9 cellular contexts compared by ENCODE assay signal in the genomic region with DNA sequence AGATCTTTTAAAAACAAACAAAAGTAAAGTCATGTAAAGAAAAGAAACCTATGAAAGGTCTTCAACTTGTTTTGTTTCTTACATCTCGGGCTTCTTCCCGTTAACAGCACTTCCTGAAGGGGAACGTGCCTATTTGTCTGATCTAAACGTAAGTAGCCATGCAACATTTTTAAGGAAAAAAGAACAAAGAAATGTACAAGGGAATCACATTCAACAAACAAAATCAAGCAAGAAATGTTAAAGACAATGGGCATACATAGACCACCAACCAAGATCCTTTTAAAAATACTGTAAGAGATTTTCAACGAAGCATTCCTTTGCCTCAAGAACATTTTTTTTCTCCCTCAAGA.
A peak's percentile ranks its signal among the peaks of the same experiment; 100 is the strongest.
DNase-seq lines count a peak whose midpoint lies in the region; ATAC-seq, FAIRE-seq and TF ChIP-seq lines count a peak whose summit lies in the region.
"Had no signal": no experiment of that assay in that cellular context is flagged by ENCODE, and none has a peak within 500 bp of the region (broad histone marks: within the 10 kb centered on the region; RNA-seq: fewer than 3 reads in every experiment).

No MANE protein-coding gene starts in this region.

- ATAC-seq in PC-3: peak; percentile 29; the same call in 1 of the 2 replicates

- no peak overlapping the region for H3K4me3 Mint-ChIP-seq in glutamatergic neuron (ENCODE audit: unreplicated experiment)

- H4K20me1 ChIP-seq in PC-3 (ENCODE audit: low read length): no peaks in the 10 kb centered on the region
- no peaks in the 10 kb centered on the region for H4K20me1 ChIP-seq in endothelial cell of umbilical vein (replicated peaks; ENCODE audit: control insufficient read depth, extremely low read depth, insufficient read depth, low read length)

- POLR2A ChIA-PET in PC-3 (lab: Charles Lee; ENCODE audit: unreplicated experiment): no interaction called here
- POLR2A ChIA-PET in endothelial cell of umbilical vein (lab: Charles Lee): no interaction called here

- intact Hi-C loops in PC-3 (cut with micrococcal nuclease) (no loop called here), endothelial cell of umbilical vein (cut with micrococcal nuclease) (no loop called here), sigmoid colon (cut with DNase I) (no loop called here)

- TF ChIP-seq CTCF in PC-3 (conservative IDR thresholded peaks at IDR 0.05; ENCODE audit: low read depth, low read length) (no peak), endothelial cell of umbilical vein (IDR thresholded peaks at IDR 0.05; ENCODE audit: extremely low read depth in 1 of 2, insufficient read depth in 1 of 2, low read depth in 1 of 2, low read length in 2 of 2) (no peak), sigmoid colon (IDR thresholded peaks at IDR 0.05) (no peak), glutamatergic neuron (IDR thresholded peaks at IDR 0.05; ENCODE audit: partially characterized antibody, unreplicated experiment) (no peak)

- in situ Hi-C loops in HAP-1 (cut with MboI; ENCODE audit: low sequenced_read_pairs): no loop called here

- no peaks in the 10 kb centered on the region for H3K9me2 ChIP-seq in PC-3 (replicated peaks; ENCODE audit: low read length)

- H3K36me3 ChIP-seq in PC-3 (ENCODE audit: low read depth, low read length) (no peaks in the 10 kb centered on the region), endothelial cell of umbilical vein (ENCODE audit: control insufficient read depth in 2 of 2, extremely low read depth in 1 of 2, insufficient read depth in 2 of 2, low read length in 2 of 2) (no peaks in the 10 kb centered on the region), sigmoid colon (no peaks in the 10 kb centered on the region), HAP-1 (replicated peaks) (no peaks in the 10 kb centered on the region)
- H3K36me3 ChIP-seq: pancreas had no signal

- no peaks in the 10 kb centered on the region for H3F3A ChIP-seq in PC-3 (ENCODE audit: low read length, unreplicated experiment)

- H3K9ac ChIP-seq in PC-3 (ENCODE audit: low read length): peak overlapping the region; percentile 42
- peak overlapping the region; percentile 41 for H3K9ac ChIP-seq in endothelial cell of umbilical vein (replicated peaks; ENCODE audit: extremely low read depth, insufficient read depth, low read length)

- H3K27me3 ChIP-seq in PC-3 (ENCODE audit: low read length): no peaks in the 10 kb centered on the region; the same call in 1 of the 2 replicates
- peaks cover 0 to 3% of the 10 kb centered on the region in 2 experiments for H3K27me3 ChIP-seq in endothelial cell of umbilical vein (ENCODE audit: control insufficient read depth in 2 of 2, insufficient read depth in 2 of 2, low read length in 2 of 2)
- no peaks in the 10 kb centered on the region for H3K27me3 ChIP-seq in sigmoid colon
- H3K27me3 ChIP-seq in HAP-1 (ENCODE audit: low read depth): peaks cover 3% of the 10 kb centered on the region; the same call in 1 of the 2 replicates
- H3K27me3 ChIP-seq: pancreas had no signal

- H3K4me2 ChIP-seq in PC-3 (ENCODE audit: low read length) (peak overlapping the region; percentile 87), endothelial cell of umbilical vein (ENCODE audit: insufficient read depth, low read length) (peak overlapping the region; percentile 97)

- CTCF ChIA-PET in PC-3 (lab: Charles Lee) (no interaction called here), endothelial cell of umbilical vein (lab: Charles Lee) (interaction anchor here (0.9 to 1.3 kb wide), 3 partner anchors 10 to 40 kb away, joined by 3 to 5 read pairs (median 4); no protein-coding TSS in a partner anchor)

- no peak overlapping the region for H3K27ac Mint-ChIP-seq in glutamatergic neuron (ENCODE audit: unreplicated experiment)

- H3K4me3 ChIP-seq in PC-3 (ENCODE audit: low read length) (peak overlapping the region; percentile 72), endothelial cell of umbilical vein (replicated peaks in 1 of 3; ENCODE audit: insufficient read depth in 1 of 3, low read depth in 1 of 3, low read length in 3 of 3) (peak overlapping the region; percentile 18 to 79 (median 58)), sigmoid colon (peak overlapping the region; percentile 2 to 41 (median 40)), HAP-1 (no peak overlapping the region)

- dilution Hi-C loops in endothelial cell of umbilical vein (cut with MboI; ENCODE audit: extremely low pct_ligation_motif_present, low sequenced_read_pairs): no loop called here

- DNase-seq in GM18507 (ENCODE audit: extremely low spot score, insufficient read length, low read depth): no peak
- peak; percentile 16 for DNase-seq in PC-3
- DNase-seq in endothelial cell of umbilical vein (ENCODE audit: low read depth, low spot score): peak; percentile 78
- no peak for DNase-seq in sigmoid colon
- no peak for DNase-seq in activated effector memory CD4-positive, alpha-beta T cell treated with anti-CD3 and anti-CD28 coated beads, Interleukin-2, amount 50 U/mL, for 16 hours
- DNase-seq in NCI-H345 (lab: John Stamatoyannopoulos, UW): no peak
- DNase-seq in HAP-1 (ENCODE audit: low spot score in 2 of 2): no peak
- no peak for DNase-seq in glutamatergic neuron
- DNase-seq: pancreas had no signal

- H3K9me3 ChIP-seq in PC-3 (ENCODE audit: low read length): no peaks in the 10 kb centered on the region
- no peaks in the 10 kb centered on the region for H3K9me3 ChIP-seq in endothelial cell of umbilical vein (replicated peaks; ENCODE audit: control insufficient read depth, insufficient read depth, low read length)
- no peaks in the 10 kb centered on the region for H3K9me3 ChIP-seq in sigmoid colon
- no peaks in the 10 kb centered on the region for H3K9me3 ChIP-seq in HAP-1
- H3K9me3 ChIP-seq: pancreas had no signal

- TF ChIP-seq POLR2A in endothelial cell of umbilical vein (IDR thresholded peaks at IDR 0.05; ENCODE audit: low read depth, low read length): no peak
- no peak for TF ChIP-seq POLR2A in sigmoid colon (IDR thresholded peaks at IDR 0.05)

- H3K9me3 Mint-ChIP-seq in glutamatergic neuron (ENCODE audit: unreplicated experiment): no peaks in the 10 kb centered on the region

- H3K27me3 Mint-ChIP-seq in glutamatergic neuron (ENCODE audit: unreplicated experiment): no peaks in the 10 kb centered on the region

- 35 to 37% methylated on average over 5 of the region's 5 CpGs for WGBS in sigmoid colon, 2 donors

- H3K27ac ChIP-seq in PC-3 (ENCODE audit: low read length) (no peak overlapping the region), endothelial cell of umbilical vein (ENCODE audit: insufficient read depth, low read depth, low read length) (peak overlapping the region; percentile 42), sigmoid colon (peak overlapping the region; percentile 22 to 47 (median 36))
- H3K27ac ChIP-seq: pancreas had no signal

- FAIRE-seq in GM18507 (lab: Jason Lieb, UNC) (peak; percentile 44), endothelial cell of umbilical vein (lab: Jason Lieb, UNC) (peak; percentile 86)

- H3K4me1 ChIP-seq in PC-3 (ENCODE audit: insufficient read depth, low read length): peaks cover 10% of the 10 kb centered on the region
- peaks cover 9% of the 10 kb centered on the region for H3K4me1 ChIP-seq in endothelial cell of umbilical vein (ENCODE audit: control insufficient read depth, extremely low read depth, insufficient read depth, low read length)
- peaks cover 0 to 6% (median 0%) of the 10 kb centered on the region in 4 donors for H3K4me1 ChIP-seq in sigmoid colon
- H3K4me1 ChIP-seq in HAP-1: no peaks in the 10 kb centered on the region
- H3K4me1 ChIP-seq: pancreas had no signal

- TF ChIP-seq EP300 in sigmoid colon (IDR thresholded peaks at IDR 0.05): no peak

- no peaks in the 10 kb centered on the region for H3K36me3 Mint-ChIP-seq in glutamatergic neuron (ENCODE audit: unreplicated experiment)

- no peaks in the 10 kb centered on the region for H3K79me2 ChIP-seq in PC-3 (ENCODE audit: low read length)
- H3K79me2 ChIP-seq in endothelial cell of umbilical vein (ENCODE audit: control insufficient read depth, insufficient read depth, low read length): no peaks in the 10 kb centered on the region

- H2AFZ ChIP-seq in PC-3 (ENCODE audit: low read length) (peak overlapping the region; percentile 98), endothelial cell of umbilical vein (ENCODE audit: low read depth, low read length) (peak overlapping the region; percentile 85)

- H3K4me1 Mint-ChIP-seq in glutamatergic neuron (ENCODE audit: low read depth, unreplicated experiment): peaks cover 3% of the 10 kb centered on the region

- H3K9me1 ChIP-seq in endothelial cell of umbilical vein (replicated peaks; ENCODE audit: control insufficient read depth, extremely low read depth, insufficient read depth, low read length): no peaks in the 10 kb centered on the region

- BruUV-seq in PC-3 (replicated peaks; lab: Mats Ljungman, UMichigan) (no TSS peak), endothelial cell of umbilical vein (replicated peaks; lab: Mats Ljungman, UMichigan) (no TSS peak)

TF ChIP-seq in endothelial cell of umbilical vein, 7 proteins besides CTCF, POLR2A, EP300 and RAD21:
- TF ChIP-seq FOS (IDR thresholded peaks at IDR 0.05; ENCODE audit: borderline replicate concordance, insufficient read depth, low read length) (no peak), POLR2AphosphoS5 (IDR thresholded peaks at IDR 0.05; ENCODE audit: insufficient read depth, low read depth, low read length) (no peak), EZH2 (IDR thresholded peaks at IDR 0.05; ENCODE audit: borderline replicate concordance, low read depth, low read length, severe bottlenecking) (no peak), MYC (IDR thresholded peaks at IDR 0.05; ENCODE audit: low read depth, low read length) (no peak), GATA2 (IDR thresholded peaks at IDR 0.05; ENCODE audit: insufficient read depth, insufficient read length, low read depth, low read length) (no peak), JUN (IDR thresholded peaks at IDR 0.05; ENCODE audit: borderline replicate concordance, insufficient read depth, insufficient read length, low read depth) (no peak)
- TF ChIP-seq, protein P1, sequence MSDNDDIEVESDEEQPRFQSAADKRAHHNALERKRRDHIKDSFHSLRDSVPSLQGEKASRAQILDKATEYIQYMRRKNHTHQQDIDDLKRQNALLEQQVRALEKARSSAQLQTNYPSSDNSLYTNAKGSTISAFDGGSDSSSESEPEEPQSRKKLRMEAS (IDR thresholded peaks at IDR 0.05; ENCODE audit: insufficient read depth, insufficient read length): no peak

Comparison
In these comparisons a context has a peak if more than half of its experiments do, and no peak if none do; other contexts are left out.
1. DNase-seq: peak in PC-3 (single experiment) and endothelial cell of umbilical vein (single experiment); none in GM18507 (single experiment), sigmoid colon (single experiment), activated effector memory CD4-positive, alpha-beta T cell treated with anti-CD3 and anti-CD28 coated beads, Interleukin-2, amount 50 U/mL, for 16 hours (single experiment), NCI-H345 (single experiment), HAP-1 (0 of 2) and glutamatergic neuron (single experiment).